Comparison of ENCODE assay signal across 9 cellular contexts in genomic region chr19:2087621-2088100, GRCh38. TPM values are rescaled to one million over a fixed set of nuclear protein-coding genes. Genes with fewer than 3 reads are reported as not detected.
DNase-seq lines count a peak whose midpoint lies in the region; ATAC-seq and TF ChIP-seq lines count a peak whose summit lies in the region.
"Had no signal": no experiment of that assay in that cellular context is flagged by ENCODE, and none has a peak within 500 bp of the region (broad histone marks: within the 10 kb centered on the region; RNA-seq: fewer than 3 reads in every experiment).

No MANE protein-coding gene starts in this region.

- H2BK20ac ChIP-seq in H9 (ENCODE audit: low read depth, low read length, poor library complexity, severe bottlenecking): no peak overlapping the region

- no peak overlapping the region for H3K4ac ChIP-seq in H9 (ENCODE audit: low read depth, low read length)

- no peaks in the 10 kb centered on the region for H4K20me1 ChIP-seq in H9 (ENCODE audit: control insufficient read depth, insufficient read depth, insufficient read length)

- H3K56ac ChIP-seq in H9 (ENCODE audit: insufficient read length, low read depth, low read length): no peak overlapping the region

- no peak overlapping the region for H4K5ac ChIP-seq in H9 (ENCODE audit: insufficient read length, low read depth, low read length)

- H3K9ac ChIP-seq in H9 (ENCODE audit: extremely low read depth, insufficient read length, low read length): no peak overlapping the region

- no peak overlapping the region for H2BK15ac ChIP-seq in H9 (ENCODE audit: low read depth, low read length)

- H4K8ac ChIP-seq in H9 (replicated peaks; ENCODE audit: insufficient read length, low read depth, low read length): no peak overlapping the region

- no peaks in the 10 kb centered on the region for H3K9me3 Mint-ChIP-seq in effector memory CD8-positive, alpha-beta T cell
- no peaks in the 10 kb centered on the region for H3K9me3 Mint-ChIP-seq in H9

- no peak for TF ChIP-seq POLR2A in suprapubic skin (IDR thresholded peaks at IDR 0.05)

- no peak overlapping the region for H2BK12ac ChIP-seq in H9 (ENCODE audit: insufficient read length, low read depth, low read length)

- peaks cover 11% of the 10 kb centered on the region for H3K36me3 ChIP-seq in suprapubic skin

- TF ChIP-seq EP300 in suprapubic skin (IDR thresholded peaks at IDR 0.05): no peak

- H3K23me2 ChIP-seq in H9 (ENCODE audit: insufficient read length, low read depth, low read length, poor library complexity, severe bottlenecking): no peaks in the 10 kb centered on the region

- 46% methylated on average over 14 of the region's 14 CpGs for WGBS in suprapubic skin
- WGBS in H9 (ENCODE audit: extremely low coverage, insufficient read length, low lambda C conversion rate): no CpG with 5 or more reads among the region's 14 CpGs

- H3K79me1 ChIP-seq in H9 (ENCODE audit: insufficient read depth, low read depth, low read length, poor library complexity, severe bottlenecking): no peaks in the 10 kb centered on the region

- H3K4me2 ChIP-seq in H9 (ENCODE audit: insufficient read depth, insufficient read length, low read length): no peak overlapping the region

- peaks cover 59 to 62% of the 10 kb centered on the region in 2 donors for H3K4me1 Mint-ChIP-seq in effector memory CD8-positive, alpha-beta T cell (ENCODE audit: low read depth in 2 of 2)
- H3K4me1 Mint-ChIP-seq in H9: peaks cover 20 to 23% of the 10 kb centered on the region in 2 experiments

- H2BK120ac ChIP-seq in H9 (ENCODE audit: low read depth, low read length, poor library complexity, severe bottlenecking): no peak overlapping the region

- H4K91ac ChIP-seq in H9 (ENCODE audit: insufficient read length, low read depth, low read length): no peak overlapping the region

- H3K36me3 Mint-ChIP-seq in effector memory CD8-positive, alpha-beta T cell (ENCODE audit: insufficient read depth): peaks cover 59% of the 10 kb centered on the region
- peaks cover 0 to 3% (median 0%) of the 10 kb centered on the region in 3 experiments; a peak in 2 of 7 replicates for H3K36me3 Mint-ChIP-seq in H9 (ENCODE audit: insufficient read depth in 1 of 3, low read depth in 3 of 3)

- H3K14ac ChIP-seq in H9 (ENCODE audit: insufficient read depth, low read length): no peak overlapping the region

- no peak for TF ChIP-seq CTCF in suprapubic skin (IDR thresholded peaks at IDR 0.05)
- TF ChIP-seq CTCF in H9 (conservative IDR thresholded peaks at IDR 0.05): no peak

- ATAC-seq in effector memory CD8-positive, alpha-beta T cell (replicated peaks): peak; percentile 25
- ATAC-seq in HG02571 (IDR thresholded peaks at IDR 0.05; ENCODE audit: unreplicated experiment): no peak

- H3K27me3 ChIP-seq in suprapubic skin (no peaks in the 10 kb centered on the region), H9 (ENCODE audit: insufficient read depth, low read length) (no peaks in the 10 kb centered on the region)

- no peak overlapping the region for H3K23ac ChIP-seq in H9 (ENCODE audit: insufficient read length, low read depth, low read length)

- H2BK5ac ChIP-seq in H9 (ENCODE audit: insufficient read length, low read length): no peak overlapping the region

- H3K4me3 ChIP-seq in suprapubic skin: no peak overlapping the region

- H2AK5ac ChIP-seq in H9 (ENCODE audit: insufficient read length, low read length): no peak overlapping the region

- peak overlapping the region; percentile 89 to 98 for H3K27ac Mint-ChIP-seq in effector memory CD8-positive, alpha-beta T cell
- no peak overlapping the region for H3K27ac Mint-ChIP-seq in H9

- no peaks in the 10 kb centered on the region for H3K27me3 Mint-ChIP-seq in effector memory CD8-positive, alpha-beta T cell
- H3K27me3 Mint-ChIP-seq in H9 (ENCODE audit: low read depth): no peaks in the 10 kb centered on the region; the same call in 1 of the 2 replicates

- peaks cover 85% of the 10 kb centered on the region for H3K4me1 ChIP-seq in suprapubic skin
- H3K4me1 ChIP-seq in H9 (ENCODE audit: insufficient read depth, low read length): no peaks in the 10 kb centered on the region

- H3K79me2 ChIP-seq in H9 (ENCODE audit: insufficient read depth, low read length): no peaks in the 10 kb centered on the region

- no peak overlapping the region for H3T11ph ChIP-seq in H9 (ENCODE audit: low read length)

- H3K18ac ChIP-seq in H9 (ENCODE audit: insufficient read length, low read depth, low read length): no peak overlapping the region

- H3K27ac ChIP-seq in suprapubic skin (peak overlapping the region; percentile 28), H9 (ENCODE audit: insufficient read length, low read depth, low read length) (no peak overlapping the region)

- peak overlapping the region; percentile 96 to 98 for H3K4me3 Mint-ChIP-seq in effector memory CD8-positive, alpha-beta T cell
- no peak overlapping the region for H3K4me3 Mint-ChIP-seq in H9

- H2AFZ ChIP-seq in H9 (ENCODE audit: low read length): no peak overlapping the region

- H3K9me3 ChIP-seq in suprapubic skin: no peaks in the 10 kb centered on the region
- H3K9me3 ChIP-seq in H9 (ENCODE audit: control insufficient read depth, low read depth, low read length): no peaks in the 10 kb centered on the region

- peak; percentile 67 for DNase-seq in activated CD8-positive, alpha-beta memory T cell treated with anti-CD3 and anti-CD28 coated beads for 24 hours
- DNase-seq in activated CD8-positive, alpha-beta memory T cell treated with anti-CD3 and anti-CD28 coated beads, Interleukin-2, amount 50 U/mL, for 48 hours: no peak
- DNase-seq in NOMO-1 (lab: John Stamatoyannopoulos, UW; ENCODE audit: unreplicated experiment in 2 of 2) (peak; percentile 66 to 76), suprapubic skin (ENCODE audit: low spot score in 2 of 2) (no peak), H9 (no peak)
- peak in 1 of 3 experiments; percentile 30 for DNase-seq in effector memory CD8-positive, alpha-beta T cell
- DNase-seq in stimulated activated CD4-positive, alpha-beta T cell treated with anti-CD3 and anti-CD28 coated beads, Interleukin-1b, Interleukin-23, amount 100 ng/mL, for 48 hours: no peak
- DNase-seq: NCI-H82 had no signal

RNA-seq across cellular contexts. Expression of gene MOB3A, which starts 8.5 kb away (rescaled TPM):
- total RNA-seq in suprapubic skin (10 to 100 TPM; 23.7 to 29.4 (median 28.1) TPM), H9 (2021) (11.5 and 13.3 TPM in 2 replicates)

RNA-seq across cellular contexts. Expression of gene IZUMO4, which starts 9.1 kb away (rescaled TPM):
- total RNA-seq in suprapubic skin: 1 to 10 TPM; 2.1 to 8.1 (median 6.4) TPM
- total RNA-seq in H9 (2021): 2.1 and 3.0 TPM in 2 replicates

RNA-seq across cellular contexts. Expression of gene MKNK2, which starts 36.6 kb away (rescaled TPM):
- 100 to 1,000 TPM; 209 to 249 (median 219) TPM for total RNA-seq in suprapubic skin
- total RNA-seq in H9 (2021): 153 and 154 TPM in 2 replicates

Comparison
In these comparisons a context has a peak if more than half of its experiments do, and no peak if none do; other contexts are left out.
1. DNase-seq: peak in activated CD8-positive, alpha-beta memory T cell treated with anti-CD3 and anti-CD28 coated beads for 24 hours (single experiment) and NOMO-1 (2 of 2); none in activated CD8-positive, alpha-beta memory T cell treated with anti-CD3 and anti-CD28 coated beads, Interleukin-2, amount 50 U/mL, for 48 hours (single experiment), suprapubic skin (0 of 2), stimulated activated CD4-positive, alpha-beta T cell treated with anti-CD3 and anti-CD28 coated beads, Interleukin-1b, Interleukin-23, amount 100 ng/mL, for 48 hours (single experiment) and H9 (single experiment).
2. H3K27ac Mint-ChIP-seq: peak in effector memory CD8-positive, alpha-beta T cell (2 of 2); none in H9 (0 of 3).
3. H3K4me3 Mint-ChIP-seq: peak in effector memory CD8-positive, alpha-beta T cell (2 of 2); none in H9 (0 of 2).